Comparison of ENCODE assay signal across 11 cellular contexts in the genomic region with DNA sequence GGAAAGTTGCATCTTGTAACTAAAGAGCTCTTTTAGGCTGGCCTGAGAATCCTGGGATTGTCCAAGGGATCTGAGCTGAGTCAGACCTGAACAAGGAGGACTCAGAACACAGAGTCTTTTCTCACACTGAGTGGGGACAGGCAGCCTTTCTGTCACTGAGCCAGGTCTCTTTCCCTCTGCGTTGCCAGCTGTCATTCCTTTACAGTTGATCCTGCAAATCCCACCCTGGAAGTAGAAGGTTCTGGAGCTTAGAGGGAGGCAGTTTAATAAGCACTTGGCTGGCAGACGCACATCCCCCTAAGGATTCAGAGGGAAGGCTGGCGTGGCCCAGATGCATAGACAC.
DNase-seq lines count a peak whose midpoint lies in the region; ATAC-seq and TF ChIP-seq lines count a peak whose summit lies in the region.
"Had no signal": no experiment of that assay in that cellular context is flagged by ENCODE, and none has a peak within 500 bp of the region (broad histone marks: within the 10 kb centered on the region; RNA-seq: fewer than 3 reads in every experiment).

No MANE protein-coding gene starts in this region.

- POLR2A ChIA-PET in Caco-2 (lab: Charles Lee), result no interaction called here

- peaks cover 22% of the 10 kb centered on the region for H3K36me3 Mint-ChIP-seq in Caco-2 (ENCODE audit: insufficient read depth, unreplicated experiment)

- DNase-seq in AG08395 (ENCODE audit: low spot score) (peak; percentile 65), NCI-H446 treated with DMSO at 0.1 percent for 48 hours (lab: John Stamatoyannopoulos, UW) (peak; percentile 8), fibroblast of pulmonary artery (ENCODE audit: low read depth) (peak; percentile 34), occipital lobe (lab: John Stamatoyannopoulos, UW) (peak; percentile 27), NCI-H146 treated with DMSO at 0.1 percent for 48 hours (lab: John Stamatoyannopoulos, UW; ENCODE audit: unreplicated experiment) (no peak), Caco-2 (no peak), omental fat pad (ENCODE audit: low spot score) (no peak)
- no peak for DNase-seq in activated CD8-positive, alpha-beta memory T cell treated with anti-CD3 and anti-CD28 coated beads, Interleukin-2, amount 50 U/mL, for 4 hours
- DNase-seq: AML-193; NCI-H1436; stimulated activated CD4-positive, alpha-beta T cell treated with anti-CD3 and anti-CD28 coated beads, Interleukin-4, amount 100 ng/mL, for 1 hour had no signal

- H3K9me3 ChIP-seq in Caco-2, result no peaks in the 10 kb centered on the region

- intact Hi-C loops in Caco-2 (cut with micrococcal nuclease; ENCODE audit: unreplicated experiment), result no loop called here

- TF ChIP-seq CTCF in fibroblast of pulmonary artery (IDR thresholded peaks at IDR 0.05; ENCODE audit: low read length, missing control alignments) (no peak), Caco-2 (IDR thresholded peaks at IDR 0.05; ENCODE audit: insufficient read depth in 1 of 2, low read depth in 1 of 2, low read length in 1 of 2, severe bottlenecking in 1 of 2, unreplicated experiment in 1 of 2) (no peak), omental fat pad (IDR thresholded peaks at IDR 0.05) (no peak)

- H3K4me3 ChIP-seq in fibroblast of pulmonary artery (replicated peaks; ENCODE audit: low read depth, low read length), result no peak overlapping the region
- no peak overlapping the region for H3K4me3 ChIP-seq in Caco-2 (ENCODE audit: low read depth, low read length)

- H3K9me3 Mint-ChIP-seq in Caco-2 (ENCODE audit: unreplicated experiment), result no peaks in the 10 kb centered on the region

- no TSS peak for BruUV-seq in Caco-2 (replicated peaks; lab: Mats Ljungman, UMichigan)

- no peak for ATAC-seq in omental fat pad (ENCODE audit: low FRiP score)

- no peak overlapping the region for H3K4me3 Mint-ChIP-seq in Caco-2 (ENCODE audit: unreplicated experiment)

- H3K27me3 Mint-ChIP-seq in Caco-2 (ENCODE audit: insufficient read depth, unreplicated experiment), result no peaks in the 10 kb centered on the region

- CTCF ChIA-PET in Caco-2 (lab: Charles Lee), result interaction anchor here (0.8 kb wide), 1 partner anchor 9 kb away, joined by 3 read pairs; no protein-coding TSS in a partner anchor

- H3K4me1 ChIP-seq in Caco-2, result no peaks in the 10 kb centered on the region

- no peaks in the 10 kb centered on the region for H3K27me3 ChIP-seq in Caco-2 (replicated peaks; ENCODE audit: control insufficient read depth, insufficient read depth, low read length)

- H3K4me1 Mint-ChIP-seq in Caco-2 (ENCODE audit: low read depth, unreplicated experiment), result no peaks in the 10 kb centered on the region

- H3K36me3 ChIP-seq in Caco-2 (ENCODE audit: control insufficient read depth, insufficient read depth, low read length), result peaks cover 3% of the 10 kb centered on the region; the same call in 1 of the 2 replicates

- no peak overlapping the region for H3K27ac Mint-ChIP-seq in Caco-2 (ENCODE audit: unreplicated experiment)

Comparison
In these comparisons a context has a peak if more than half of its experiments do, and no peak if none do; other contexts are left out.
1. DNase-seq: peak in AG08395 (single experiment), NCI-H446 treated with DMSO at 0.1 percent for 48 hours (single experiment), fibroblast of pulmonary artery (single experiment) and occipital lobe (single experiment); none in NCI-H146 treated with DMSO at 0.1 percent for 48 hours (single experiment), Caco-2 (0 of 2), omental fat pad (single experiment) and activated CD8-positive, alpha-beta memory T cell treated with anti-CD3 and anti-CD28 coated beads, Interleukin-2, amount 50 U/mL, for 4 hours (single experiment).